ENCODE assay signal across 9 cellular contexts in genomic region chr4:20684852-20685763, GRCh38. TPM values are rescaled to one million over a fixed set of nuclear protein-coding genes. Genes with fewer than 3 reads are reported as not detected.
DNase-seq lines count a peak whose midpoint lies in the region; ATAC-seq and TF ChIP-seq lines count a peak whose summit lies in the region.
"Had no signal": no experiment of that assay in that cellular context is flagged by ENCODE, and none has a peak within 500 bp of the region (broad histone marks: within the 10 kb centered on the region; RNA-seq: fewer than 3 reads in every experiment).

No MANE protein-coding gene starts in this region.

- no peaks in the 10 kb centered on the region for H3K4me1 Mint-ChIP-seq in activated CD4-positive, alpha-beta memory T cell treated with anti-CD3 and anti-CD28 coated beads for 36 hours (ENCODE audit: low read depth)
- H3K4me1 Mint-ChIP-seq in activated CD4-positive, alpha-beta T cell treated with anti-CD3 and anti-CD28 coated beads, Interleukin-2, amount 10 ng/mL, durations not matched to agents 24 days and 14 days, result no peaks in the 10 kb centered on the region

- intact Hi-C loops in adrenal gland (cut with DNase I), result loop anchor here (10.0 kb wide), 2 partner anchors 130 to 260 kb away; no protein-coding TSS in a partner anchor
- intact Hi-C loops in activated CD4-positive, alpha-beta memory T cell treated with anti-CD3 and anti-CD28 coated beads for 36 hours (cut with micrococcal nuclease), result loop anchor here (1.0 to 2.0 kb wide), 3 partner anchors 266 to 1996 kb away; no protein-coding TSS in a partner anchor
- intact Hi-C loops in activated CD4-positive, alpha-beta T cell treated with anti-CD3 and anti-CD28 coated beads, Interleukin-2, amount 10 ng/mL, durations not matched to agents 24 days and 14 days (cut with micrococcal nuclease), result loop anchor here (1.0 to 10.0 kb wide), 3 partner anchors 263 to 1460 kb away; no protein-coding TSS in a partner anchor

- TF ChIP-seq CTCF in MM.1S (IDR thresholded peaks at IDR 0.05; ENCODE audit: low read length), result peak; percentile 49
- TF ChIP-seq CTCF in adrenal gland (IDR thresholded peaks at IDR 0.05), result peak; percentile 53 to 76 (median 68)

- H3K9me3 ChIP-seq in MM.1S (replicated peaks; ENCODE audit: insufficient read depth, low read length), result no peaks in the 10 kb centered on the region
- no peaks in the 10 kb centered on the region for H3K9me3 ChIP-seq in adrenal gland (replicated peaks in 1 of 3)
- H3K9me3 ChIP-seq: BLaER1 treated with 17β-estradiol and CSF1 and Interleukin-3, amounts not matched to agents 10 nM and 100 nM had no signal

- H3K4me2 ChIP-seq in MM.1S (ENCODE audit: low read depth, low read length), result no peak overlapping the region
- H3K4me2 ChIP-seq: BLaER1 treated with 17β-estradiol and CSF1 and Interleukin-3, amounts not matched to agents 10 nM and 100 nM had no signal

- no peaks in the 10 kb centered on the region for H3F3A ChIP-seq in MM.1S (ENCODE audit: insufficient read depth, low read length)

- H3K27me3 ChIP-seq in MM.1S (replicated peaks; ENCODE audit: insufficient read depth, low read length) (no peaks in the 10 kb centered on the region), adrenal gland (no peaks in the 10 kb centered on the region)
- H3K27me3 ChIP-seq: BLaER1 treated with 17β-estradiol and CSF1 and Interleukin-3, amounts not matched to agents 10 nM and 100 nM had no signal

- no peaks in the 10 kb centered on the region for H3K4me1 ChIP-seq in MM.1S (ENCODE audit: low read length)
- H3K4me1 ChIP-seq in adrenal gland (replicated peaks in 1 of 2), result no peaks in the 10 kb centered on the region

- H4K20me1 ChIP-seq in MM.1S (ENCODE audit: insufficient read depth, low read length), result no peaks in the 10 kb centered on the region
- H4K20me1 ChIP-seq: BLaER1 treated with 17β-estradiol and CSF1 and Interleukin-3, amounts not matched to agents 10 nM and 100 nM had no signal

- H3K36me3 Mint-ChIP-seq in activated CD4-positive, alpha-beta memory T cell treated with anti-CD3 and anti-CD28 coated beads for 36 hours, result no peaks in the 10 kb centered on the region
- no peaks in the 10 kb centered on the region for H3K36me3 Mint-ChIP-seq in activated CD4-positive, alpha-beta T cell treated with anti-CD3 and anti-CD28 coated beads, Interleukin-2, amount 10 ng/mL, durations not matched to agents 24 days and 14 days (ENCODE audit: low read depth)

- 25 to 30% (median 26%) methylated on average over 6 of the region's 6 CpGs for WGBS in adrenal gland, 4 donors

- POLR2A ChIA-PET in activated CD4-positive, alpha-beta memory T cell treated with anti-CD3 and anti-CD28 coated beads for 36 hours (lab: Charles Lee), result interaction anchor here (0.9 kb wide), 1 partner anchor 12 kb away, joined by 3 read pairs; no protein-coding TSS in a partner anchor

- ATAC-seq in HG03439 (IDR thresholded peaks at IDR 0.05; ENCODE audit: unreplicated experiment), result no peak

- H3K9me3 Mint-ChIP-seq in activated CD4-positive, alpha-beta memory T cell treated with anti-CD3 and anti-CD28 coated beads for 36 hours, result no peaks in the 10 kb centered on the region
- H3K9me3 Mint-ChIP-seq in activated CD4-positive, alpha-beta T cell treated with anti-CD3 and anti-CD28 coated beads, Interleukin-2, amount 10 ng/mL, durations not matched to agents 24 days and 14 days, result no peaks in the 10 kb centered on the region

- H3K36me3 ChIP-seq in MM.1S (replicated peaks; ENCODE audit: insufficient read depth, low read length) (no peaks in the 10 kb centered on the region), adrenal gland (replicated peaks in 1 of 2) (no peaks in the 10 kb centered on the region)
- H3K36me3 ChIP-seq: BLaER1 treated with 17β-estradiol and CSF1 and Interleukin-3, amounts not matched to agents 10 nM and 100 nM had no signal

- H3K27ac Mint-ChIP-seq in activated CD4-positive, alpha-beta memory T cell treated with anti-CD3 and anti-CD28 coated beads for 36 hours, result no peak overlapping the region
- H3K27ac Mint-ChIP-seq in activated CD4-positive, alpha-beta T cell treated with anti-CD3 and anti-CD28 coated beads, Interleukin-2, amount 10 ng/mL, durations not matched to agents 24 days and 14 days, result no peak overlapping the region

- H3K9ac ChIP-seq in MM.1S (ENCODE audit: low read length), result no peak overlapping the region
- H3K9ac ChIP-seq: BLaER1 treated with 17β-estradiol and CSF1 and Interleukin-3, amounts not matched to agents 10 nM and 100 nM had no signal

- DNase-seq in NCI-H1105 treated with DMSO at 0.1 percent for 48 hours (lab: John Stamatoyannopoulos, UW), result peak; percentile 15
- DNase-seq in NCI-H1105 (lab: John Stamatoyannopoulos, UW), result no peak
- peak; percentile 27 for DNase-seq in MM.1S
- DNase-seq in adrenal gland, result no peak
- DNase-seq in kidney tubule cell (ENCODE audit: low spot score), result peak; percentile 44
- DNase-seq in activated CD4-positive, alpha-beta memory T cell treated with anti-CD3 and anti-CD28 coated beads for 36 hours, result no peak
- no peak for DNase-seq in activated CD4-positive, alpha-beta T cell treated with anti-CD3 and anti-CD28 coated beads, Interleukin-2, amount 10 ng/mL, durations not matched to agents 24 days and 14 days

- CTCF ChIA-PET in activated CD4-positive, alpha-beta memory T cell treated with anti-CD3 and anti-CD28 coated beads for 36 hours (lab: Charles Lee), result interaction anchor here (0.6 to 3.9 kb wide), 22 partner anchors 11 to 1999 kb away, joined by 3 to 25 read pairs (median 4); partner anchors contain the start of gene PACRGL

- H2AFZ ChIP-seq in MM.1S (ENCODE audit: low read length), result no peak overlapping the region

- no peak overlapping the region for H3K27ac ChIP-seq in MM.1S (ENCODE audit: low read length)
- no peak overlapping the region for H3K27ac ChIP-seq in adrenal gland
- H3K27ac ChIP-seq: BLaER1 treated with 17β-estradiol and CSF1 and Interleukin-3, amounts not matched to agents 10 nM and 100 nM had no signal

- H3K4me3 ChIP-seq in MM.1S (ENCODE audit: low read length) (no peak overlapping the region), adrenal gland (no peak overlapping the region)
- H3K4me3 ChIP-seq: BLaER1 treated with 17β-estradiol and CSF1 and Interleukin-3, amounts not matched to agents 10 nM and 100 nM had no signal

- H3K4me3 Mint-ChIP-seq in activated CD4-positive, alpha-beta memory T cell treated with anti-CD3 and anti-CD28 coated beads for 36 hours, result no peak overlapping the region
- H3K4me3 Mint-ChIP-seq in activated CD4-positive, alpha-beta T cell treated with anti-CD3 and anti-CD28 coated beads, Interleukin-2, amount 10 ng/mL, durations not matched to agents 24 days and 14 days, result no peak overlapping the region

- no peaks in the 10 kb centered on the region for H3K9me2 ChIP-seq in MM.1S (replicated peaks; ENCODE audit: insufficient read depth, low read length)

- TF ChIP-seq POLR2A in adrenal gland (IDR thresholded peaks at IDR 0.05), result no peak

- no peaks in the 10 kb centered on the region for H3K79me2 ChIP-seq in MM.1S (ENCODE audit: low read length)

- peaks cover 10% of the 10 kb centered on the region for H3K27me3 Mint-ChIP-seq in activated CD4-positive, alpha-beta memory T cell treated with anti-CD3 and anti-CD28 coated beads for 36 hours
- peaks cover 13% of the 10 kb centered on the region for H3K27me3 Mint-ChIP-seq in activated CD4-positive, alpha-beta T cell treated with anti-CD3 and anti-CD28 coated beads, Interleukin-2, amount 10 ng/mL, durations not matched to agents 24 days and 14 days

RNA-seq across cellular contexts. Expression of gene PACRGL, which starts 15.2 kb away (rescaled TPM):
- 10 to 100 TPM; 11.5 to 57.0 (median 14.7) TPM for total RNA-seq in adrenal gland
- 10 to 100 TPM in 1 of 3 donors, 1 to 10 TPM in 2; 6.2 to 13.2 (median 9.5) TPM for polyA plus RNA-seq in adrenal gland
- 10 to 100 TPM in 1 of 2 experiments, 1 to 10 TPM in 1; 9.8 to 10.5 TPM for total RNA-seq in activated CD4-positive, alpha-beta memory T cell treated with anti-CD3 and anti-CD28 coated beads for 36 hours
- 20.1 and 22.1 TPM in 2 replicates for total RNA-seq in activated CD4-positive, alpha-beta T cell treated with anti-CD3 and anti-CD28 coated beads, Interleukin-2, amount 10 ng/mL, durations not matched to agents 24 days and 14 days

Comparison
In these comparisons a context has a peak if more than half of its experiments do, and no peak if none do; other contexts are left out.
1. DNase-seq: peak in NCI-H1105 treated with DMSO at 0.1 percent for 48 hours (single experiment), MM.1S (single experiment) and kidney tubule cell (single experiment); none in NCI-H1105 (single experiment), adrenal gland (0 of 7), activated CD4-positive, alpha-beta memory T cell treated with anti-CD3 and anti-CD28 coated beads for 36 hours (single experiment) and activated CD4-positive, alpha-beta T cell treated with anti-CD3 and anti-CD28 coated beads, Interleukin-2, amount 10 ng/mL, durations not matched to agents 24 days and 14 days (single experiment).